Comparison of ENCODE assay signal across 12 cellular contexts in the genomic region with DNA sequence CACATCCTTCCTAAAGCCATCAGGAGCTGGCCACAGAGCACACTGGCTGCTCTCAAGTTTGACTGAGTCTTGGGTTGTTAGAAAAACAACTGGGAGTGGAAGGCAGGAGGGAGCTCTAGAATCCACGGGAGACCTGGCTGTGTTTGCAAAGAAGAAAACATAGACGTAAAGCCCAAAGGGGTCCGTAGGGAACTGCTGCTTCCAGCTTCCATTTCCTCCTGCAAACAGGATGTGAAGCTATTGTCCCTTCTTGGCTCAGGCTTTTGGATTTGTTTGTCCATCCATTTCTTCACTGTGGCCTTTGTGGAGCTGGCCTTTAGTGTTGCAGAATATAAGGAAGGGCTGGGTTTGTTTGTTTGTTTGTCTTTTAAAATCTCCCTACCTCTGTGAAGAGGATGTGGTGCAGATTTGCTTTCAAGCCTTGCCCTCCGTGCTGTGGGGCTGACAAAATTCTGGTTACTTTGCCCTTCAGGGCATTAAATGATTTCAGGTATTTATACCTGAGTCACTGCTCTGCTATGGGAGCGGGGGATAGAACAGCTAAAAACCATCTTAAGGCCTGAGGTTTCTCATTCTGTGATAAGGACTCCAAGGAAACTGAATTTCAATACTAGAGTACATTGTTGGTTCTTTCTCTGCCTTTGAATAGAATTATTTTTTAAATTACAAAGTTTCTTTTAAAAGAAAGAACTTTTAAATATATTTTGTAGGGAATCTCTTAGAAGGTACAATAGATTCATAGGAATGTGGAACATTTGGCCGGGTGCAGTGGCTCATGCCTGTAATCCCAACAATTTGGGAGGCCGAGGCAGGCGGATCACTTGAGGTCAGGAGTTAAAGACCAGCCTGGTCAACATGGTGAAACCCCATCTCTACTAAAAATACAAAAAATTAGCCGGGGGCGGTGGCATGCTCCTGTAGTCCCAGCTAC.
A peak's percentile ranks its signal among the peaks of the same experiment; 100 is the strongest.
DNase-seq lines count a peak whose midpoint lies in the region; ATAC-seq and TF ChIP-seq lines count a peak whose summit lies in the region.
"Had no signal": no experiment of that assay in that cellular context is flagged by ENCODE, and none has a peak within 500 bp of the region (broad histone marks: within the 10 kb centered on the region; RNA-seq: fewer than 3 reads in every experiment).

No MANE protein-coding gene starts in this region.

- H3K27me3 ChIP-seq in AG04450 (ENCODE audit: control insufficient read depth, insufficient read depth, low read length), result no peaks in the 10 kb centered on the region
- no peaks in the 10 kb centered on the region for H3K27me3 ChIP-seq in PC-3 (ENCODE audit: low read length)
- H3K27me3 ChIP-seq in esophagus squamous epithelium, result no peaks in the 10 kb centered on the region
- no peaks in the 10 kb centered on the region for H3K27me3 ChIP-seq in MM.1S (replicated peaks; ENCODE audit: insufficient read depth, low read length)

- TF ChIP-seq POLR2A in esophagus squamous epithelium (IDR thresholded peaks at IDR 0.05), result no peak

- CTCF ChIA-PET in AG04450 (lab: Charles Lee), result interaction anchor here (0.8 to 2.9 kb wide), 4 partner anchors 12 to 286 kb away, joined by 3 to 14 read pairs (median 6); no protein-coding TSS in a partner anchor
- CTCF ChIA-PET in PC-3 (lab: Charles Lee), result interaction anchor here (1.0 to 1.9 kb wide), 2 partner anchors 286 to 526 kb away, joined by 4 to 10 read pairs; no protein-coding TSS in a partner anchor

- H3K9me3 Mint-ChIP-seq in osteocyte (ENCODE audit: unreplicated experiment), result no peaks in the 10 kb centered on the region
- H3K9me3 Mint-ChIP-seq: activated T-cell treated with anti-CD3 and anti-CD28 coated beads, Interleukin-2, amount 50 U/mL, for 72 hours; naive thymus-derived CD4-positive, alpha-beta T cell; T-cell had no signal

- H3K27me3 Mint-ChIP-seq in osteocyte (ENCODE audit: unreplicated experiment), result no peaks in the 10 kb centered on the region
- H3K27me3 Mint-ChIP-seq: naive thymus-derived CD4-positive, alpha-beta T cell; T-cell had no signal

- DNase-seq in AG04450 (ENCODE audit: low read depth, low spot score), result no peak
- peak; percentile 93 for DNase-seq in PC-3
- DNase-seq in esophagus squamous epithelium (lab: John Stamatoyannopoulos, UW), result no peak
- DNase-seq in osteocyte (ENCODE audit: extremely low spot score, unreplicated experiment), result no peak
- DNase-seq in HT-29 (ENCODE audit: low spot score), result no peak
- DNase-seq in MM.1S, result no peak
- no peak for DNase-seq in activated CD4-positive, alpha-beta T cell treated with anti-CD3 and anti-CD28 coated beads for 1 hour
- DNase-seq: naive thymus-derived CD4-positive, alpha-beta T cell; NCI-H1930; T-cell had no signal

- intact Hi-C loops in PC-3 (cut with micrococcal nuclease), result no loop called here
- intact Hi-C loops in esophagus squamous epithelium (cut with DNase I), result no loop called here

- no peak overlapping the region for H3K4me3 Mint-ChIP-seq in osteocyte (ENCODE audit: unreplicated experiment)
- H3K4me3 Mint-ChIP-seq: activated T-cell treated with anti-CD3 and anti-CD28 coated beads, Interleukin-2, amount 50 U/mL, for 72 hours; naive thymus-derived CD4-positive, alpha-beta T cell; T-cell had no signal

- H3K9me2 ChIP-seq in PC-3 (replicated peaks; ENCODE audit: low read length), result no peaks in the 10 kb centered on the region
- no peaks in the 10 kb centered on the region for H3K9me2 ChIP-seq in MM.1S (replicated peaks; ENCODE audit: insufficient read depth, low read length)

- H3K9ac ChIP-seq in PC-3 (ENCODE audit: low read length), result peak overlapping the region; percentile 21
- H3K9ac ChIP-seq in MM.1S (ENCODE audit: low read length), result no peak overlapping the region

- H3K79me2 ChIP-seq in PC-3 (ENCODE audit: low read length) (no peaks in the 10 kb centered on the region), MM.1S (ENCODE audit: low read length) (no peaks in the 10 kb centered on the region)

- no peak for TF ChIP-seq CTCF in AG04450 (IDR thresholded peaks at IDR 0.05; ENCODE audit: low read depth, low read length)
- no peak for TF ChIP-seq CTCF in PC-3 (conservative IDR thresholded peaks at IDR 0.05; ENCODE audit: low read depth, low read length)
- TF ChIP-seq CTCF in esophagus squamous epithelium (IDR thresholded peaks at IDR 0.05), result no peak
- no peak for TF ChIP-seq CTCF in osteocyte (IDR thresholded peaks at IDR 0.05)
- no peak for TF ChIP-seq CTCF in MM.1S (IDR thresholded peaks at IDR 0.05; ENCODE audit: low read length)

- H4K20me1 ChIP-seq in PC-3 (ENCODE audit: low read length) (no peaks in the 10 kb centered on the region), MM.1S (ENCODE audit: insufficient read depth, low read length) (no peaks in the 10 kb centered on the region)

- peak overlapping the region; percentile 35 for H2AFZ ChIP-seq in PC-3 (ENCODE audit: low read length)
- no peak overlapping the region for H2AFZ ChIP-seq in MM.1S (ENCODE audit: low read length)

- POLR2A ChIA-PET in AG04450 (lab: Yijun Ruan, JAX) (interaction anchor here (0.8 to 2.0 kb wide), 5 partner anchors 20 to 326 kb away, joined by 3 to 31 read pairs (median 7); a partner anchor contains a TSS), PC-3 (lab: Charles Lee; ENCODE audit: unreplicated experiment) (interaction anchor here (0.5 kb wide), 1 partner anchor 73 kb away, joined by 3 read pairs; no protein-coding TSS in a partner anchor)

- no peak overlapping the region for H3K4me3 ChIP-seq in AG04450 (ENCODE audit: low read depth, low read length)
- H3K4me3 ChIP-seq in PC-3 (ENCODE audit: low read length), result peak overlapping the region; percentile 6; the same call in 1 of the 2 replicates
- no peak overlapping the region for H3K4me3 ChIP-seq in esophagus squamous epithelium
- no peak overlapping the region for H3K4me3 ChIP-seq in MM.1S (ENCODE audit: low read length)

- ATAC-seq in PC-3, result peak; percentile 63
- ATAC-seq in HG02588 (IDR thresholded peaks at IDR 0.05; ENCODE audit: unreplicated experiment), result no peak
- ATAC-seq: T-cell had no signal

- H3K36me3 Mint-ChIP-seq in osteocyte (ENCODE audit: unreplicated experiment), result peaks cover 12% of the 10 kb centered on the region

- H3K27ac Mint-ChIP-seq in osteocyte (ENCODE audit: unreplicated experiment), result peak overlapping the region; percentile 76
- H3K27ac Mint-ChIP-seq: T-cell had no signal

- H3K4me1 ChIP-seq in PC-3 (ENCODE audit: insufficient read depth, low read length), result peaks cover 45% of the 10 kb centered on the region
- peaks cover 22 to 75% (median 53%) of the 10 kb centered on the region in 3 donors for H3K4me1 ChIP-seq in esophagus squamous epithelium
- no peaks in the 10 kb centered on the region for H3K4me1 ChIP-seq in MM.1S (ENCODE audit: low read length)

- H3F3A ChIP-seq in PC-3 (ENCODE audit: low read length, unreplicated experiment) (peaks cover 9% of the 10 kb centered on the region), MM.1S (ENCODE audit: insufficient read depth, low read length) (no peaks in the 10 kb centered on the region)

- BruUV-seq in PC-3 (replicated peaks; lab: Mats Ljungman, UMichigan), result no TSS peak

- peak overlapping the region; percentile 60 for H3K4me2 ChIP-seq in PC-3 (ENCODE audit: low read length)
- no peak overlapping the region for H3K4me2 ChIP-seq in MM.1S (ENCODE audit: low read depth, low read length)

- no peaks in the 10 kb centered on the region for H3K9me3 ChIP-seq in AG04450 (ENCODE audit: control insufficient read depth, insufficient read depth, low read length)
- H3K9me3 ChIP-seq in PC-3 (ENCODE audit: low read length), result no peaks in the 10 kb centered on the region
- no peaks in the 10 kb centered on the region for H3K9me3 ChIP-seq in esophagus squamous epithelium
- no peaks in the 10 kb centered on the region for H3K9me3 ChIP-seq in MM.1S (replicated peaks; ENCODE audit: insufficient read depth, low read length)

- H3K36me3 ChIP-seq in PC-3 (ENCODE audit: low read depth, low read length) (0 out of 2 replicates have a peak, but pooled peaks cover 3% of the 10 kb centered on the region), esophagus squamous epithelium (no peaks in the 10 kb centered on the region), MM.1S (replicated peaks; ENCODE audit: insufficient read depth, low read length) (no peaks in the 10 kb centered on the region)

- H3K27ac ChIP-seq in AG04450 (ENCODE audit: low read depth, low read length), result peak overlapping the region; percentile 86
- H3K27ac ChIP-seq in PC-3 (ENCODE audit: low read length), result peak overlapping the region; percentile 82
- peak overlapping the region; percentile 60 to 88 (median 82) for H3K27ac ChIP-seq in esophagus squamous epithelium
- no peak overlapping the region for H3K27ac ChIP-seq in MM.1S (ENCODE audit: low read length)

- H3K4me1 Mint-ChIP-seq in osteocyte (ENCODE audit: unreplicated experiment), result peaks cover 44% of the 10 kb centered on the region

- WGBS in esophagus squamous epithelium, 2 donors, result 40 to 46% methylated on average over 9 to 10 of the region's 10 CpGs
